In the genomic region with DNA sequence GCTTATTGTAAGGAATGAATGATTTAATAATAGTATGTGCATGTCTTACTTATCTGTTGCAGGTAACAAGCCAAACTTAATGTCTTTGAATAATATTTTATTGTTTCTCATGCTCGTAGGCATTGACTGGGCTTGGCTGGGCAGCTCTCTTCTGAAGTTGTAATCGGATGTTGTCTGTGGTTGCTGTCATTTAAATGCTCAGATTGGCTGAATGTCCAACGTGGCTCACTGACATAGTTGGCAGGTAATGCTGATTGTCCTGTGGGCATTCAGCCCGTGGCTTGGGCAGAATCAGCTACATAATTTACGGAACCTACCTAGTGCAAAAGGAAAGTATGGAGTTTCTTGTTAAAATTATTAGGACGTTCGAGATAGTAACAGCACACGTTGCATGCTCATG, we compare ENCODE assay signal across 31 cellular contexts.
"Had no signal": no experiment of that assay in that cellular context is flagged by ENCODE, and none has a peak within 500 bp of the region (broad histone marks: within the 10 kb centered on the region; RNA-seq: fewer than 3 reads in every experiment).

No MANE protein-coding gene starts in this region.

- H3K36me3 ChIP-seq: ascending aorta, Peyer's patch, SJSA1 had no signal

- H3K9me3 Mint-ChIP-seq: activated naive CD8-positive, alpha-beta T cell treated with anti-CD3 and anti-CD28 coated beads, Interleukin-2, amount 50 U/mL, for 24 hours; activated T-cell treated with anti-CD3 and anti-CD28 coated beads, Interleukin-2, amount 50 U/mL, for 4 hours; T-helper 1 cell treated with Interleukin-12 subunit alpha and Interleukin-12 subunit beta and Interleukin-4 antibody, amounts not matched to agents 30 μg/mL and 1 μg/mL, for 36 hours had no signal

- H3K9me3 ChIP-seq: ascending aorta, Peyer's patch, SJSA1 had no signal

- H3K4me3 ChIP-seq: ascending aorta, K562, Peyer's patch, SJSA1 had no signal

- DNase-seq: activated CD4-positive, alpha-beta memory T cell treated with anti-CD3 and anti-CD28 coated beads for 36 hours; activated CD4-positive, alpha-beta T cell treated with anti-CD3 and anti-CD28 coated beads for 48 hours; activated CD4-positive, CD25-positive, alpha-beta regulatory T cell treated with anti-CD3 and anti-CD28 coated beads, Interleukin-2, amount 50 U/mL, for 72 hours; activated CD8-positive, alpha-beta memory T cell treated with anti-CD3 and anti-CD28 coated beads for 24 hours; activated effector memory CD4-positive, alpha-beta T cell treated with anti-CD3 and anti-CD28 coated beads, Interleukin-2, amount 50 U/mL, for 16 hours; activated naive CD4-positive, alpha-beta T cell treated with Interleukin-2 at 50 U/mL for 16 hours; activated naive CD8-positive, alpha-beta T cell treated with anti-CD3 and anti-CD28 coated beads, Interleukin-2, amount 50 U/mL, for 24 hours; activated T-cell treated with anti-CD3 and anti-CD28 coated beads, Interleukin-2, amount 50 U/mL, for 4 hours; amniotic stem cell; Karpas-422; NCI-H1092; NCI-H1417 treated with DMSO at 0.1 percent for 48 hours; NCI-H1694; NCI-H2029; NCI-H2107; NCI-H2171 treated with DMSO at 0.1 percent for 48 hours; NCI-H226; NCI-H526; NCI-H774; Peyer's patch; SHP77 had no signal

- H3K4me3 Mint-ChIP-seq: activated CD4-positive, alpha-beta memory T cell treated with anti-CD3 and anti-CD28 coated beads for 36 hours; activated naive CD8-positive, alpha-beta T cell treated with anti-CD3 and anti-CD28 coated beads, Interleukin-2, amount 50 U/mL, for 24 hours; activated T-cell treated with anti-CD3 and anti-CD28 coated beads, Interleukin-2, amount 50 U/mL, for 4 hours; brain; central memory CD8-positive, alpha-beta T cell; T-helper 1 cell treated with Interleukin-12 subunit alpha and Interleukin-12 subunit beta and Interleukin-4 antibody, amounts not matched to agents 30 μg/mL and 1 μg/mL, for 36 hours; WTC11 had no signal

- H3K27ac Mint-ChIP-seq: activated CD4-positive, alpha-beta memory T cell treated with anti-CD3 and anti-CD28 coated beads for 36 hours; activated naive CD4-positive, alpha-beta T cell treated with anti-CD3 and anti-CD28 coated beads, Interleukin-2, amount 50 U/mL, for 72 hours; activated naive CD8-positive, alpha-beta T cell treated with anti-CD3 and anti-CD28 coated beads, Interleukin-2, amount 50 U/mL, for 24 hours; T-helper 1 cell treated with Interleukin-12 subunit alpha and Interleukin-12 subunit beta and Interleukin-4 antibody, amounts not matched to agents 30 μg/mL and 1 μg/mL, for 36 hours; WTC11 had no signal

- H3K4me1 ChIP-seq: ascending aorta, Peyer's patch, SJSA1 had no signal

- ATAC-seq: activated naive CD4-positive, alpha-beta T cell treated with anti-CD3 and anti-CD28 coated beads, Interleukin-2, amount 50 U/mL, for 72 hours; activated naive CD8-positive, alpha-beta T cell treated with anti-CD3 and anti-CD28 coated beads, Interleukin-2, amount 50 U/mL, for 24 hours; activated T-cell treated with anti-CD3 and anti-CD28 coated beads, Interleukin-2, amount 50 U/mL, for 4 hours; K562; SK-N-SH treated with all-trans-retinoic acid at 6 μM for 48 hours; WTC11 had no signal

- H3K27ac ChIP-seq: ascending aorta, Peyer's patch, RWPE1, SJSA1 had no signal

- H3K27me3 Mint-ChIP-seq: activated CD4-positive, alpha-beta memory T cell treated with anti-CD3 and anti-CD28 coated beads for 36 hours; activated naive CD8-positive, alpha-beta T cell treated with anti-CD3 and anti-CD28 coated beads, Interleukin-2, amount 50 U/mL, for 24 hours; central memory CD8-positive, alpha-beta T cell had no signal

- H3K27me3 ChIP-seq: ascending aorta, Peyer's patch, SJSA1 had no signal

- H3K4me1 Mint-ChIP-seq: activated naive CD8-positive, alpha-beta T cell treated with anti-CD3 and anti-CD28 coated beads, Interleukin-2, amount 50 U/mL, for 24 hours; brain; central memory CD8-positive, alpha-beta T cell; WTC11 had no signal

- H3K36me3 Mint-ChIP-seq: activated CD4-positive, alpha-beta memory T cell treated with anti-CD3 and anti-CD28 coated beads for 36 hours; activated naive CD4-positive, alpha-beta T cell treated with anti-CD3 and anti-CD28 coated beads, Interleukin-2, amount 50 U/mL, for 72 hours; brain; WTC11 had no signal
